Comparison of ENCODE assay signal across 18 cellular contexts in genomic region chr11:57674251-57674650, GRCh38. TPM values are rescaled to one million over a fixed set of nuclear protein-coding genes. Genes with fewer than 3 reads are reported as not detected.
DNase-seq lines count a peak whose midpoint lies in the region; ATAC-seq and TF ChIP-seq lines count a peak whose summit lies in the region.
"Had no signal": no experiment of that assay in that cellular context is flagged by ENCODE, and none has a peak within 500 bp of the region (broad histone marks: within the 10 kb centered on the region; RNA-seq: fewer than 3 reads in every experiment).

No MANE protein-coding gene starts in this region.

- H3K4me1 ChIP-seq in CD8-positive, alpha-beta memory T cell (ENCODE audit: insufficient read depth, low read length), result peaks cover 65% of the 10 kb centered on the region
- peaks cover 19% of the 10 kb centered on the region for H3K4me1 ChIP-seq in endodermal cell (ENCODE audit: control insufficient read depth, insufficient read depth, low read length)
- peaks cover 9% of the 10 kb centered on the region for H3K4me1 ChIP-seq in prostate gland (replicated peaks)
- peaks cover 2 to 42% (median 13%) of the 10 kb centered on the region in 12 donors for H3K4me1 ChIP-seq in heart left ventricle

- no peaks in the 10 kb centered on the region for H3K9me3 ChIP-seq in CD8-positive, alpha-beta memory T cell (ENCODE audit: low read length)
- H3K9me3 ChIP-seq in endodermal cell (ENCODE audit: control insufficient read depth, low read length) (no peaks in the 10 kb centered on the region), prostate gland (no peaks in the 10 kb centered on the region), heart left ventricle (no peaks in the 10 kb centered on the region)

- TF ChIP-seq CTCF in HFFc6 (IDR thresholded peaks at IDR 0.05), result no peak
- TF ChIP-seq CTCF in endodermal cell (conservative IDR thresholded peaks at IDR 0.05), result no peak
- no peak for TF ChIP-seq CTCF in prostate gland (IDR thresholded peaks at IDR 0.05)
- no peak for TF ChIP-seq CTCF in heart left ventricle (IDR thresholded peaks at IDR 0.05)

- intact Hi-C loops in prostate gland (cut with DNase I), result no loop called here
- intact Hi-C loops in heart left ventricle (cut with DNase I), result no loop called here

- H3K4me1 Mint-ChIP-seq in CD8-positive, alpha-beta memory T cell, result peaks cover 63 to 90% (median 80%) of the 10 kb centered on the region in 3 donors
- peaks cover 28% of the 10 kb centered on the region for H3K4me1 Mint-ChIP-seq in HFFc6 (ENCODE audit: low read depth)
- H3K4me1 Mint-ChIP-seq in endodermal cell, result peaks cover 54% of the 10 kb centered on the region

- no peak overlapping the region for H3K9ac ChIP-seq in endodermal cell (ENCODE audit: extremely low read depth, low read length, poor library complexity, severe bottlenecking)

- H3K27ac Mint-ChIP-seq in CD8-positive, alpha-beta memory T cell, result peak overlapping the region in 6 of 8 donors; percentile 44 to 83 (median 69)
- peak overlapping the region; percentile 29 for H3K27ac Mint-ChIP-seq in HFFc6
- peak overlapping the region; percentile 68 for H3K27ac Mint-ChIP-seq in endodermal cell

- peaks cover 7 to 67% (median 22%) of the 10 kb centered on the region in 3 donors for H3K36me3 Mint-ChIP-seq in CD8-positive, alpha-beta memory T cell
- H3K36me3 Mint-ChIP-seq in HFFc6 (ENCODE audit: low read depth) (peaks cover 15% of the 10 kb centered on the region), endodermal cell (ENCODE audit: low read depth) (peaks cover 47% of the 10 kb centered on the region)

- H3K27ac ChIP-seq in CD8-positive, alpha-beta memory T cell (ENCODE audit: low read depth, low read length), result no peak overlapping the region
- no peak overlapping the region for H3K27ac ChIP-seq in endodermal cell (ENCODE audit: low read depth, low read length)
- peak overlapping the region; percentile 64 to 82 for H3K27ac ChIP-seq in prostate gland
- no peak overlapping the region for H3K27ac ChIP-seq in heart left ventricle
- H3K27ac ChIP-seq: brain microvascular endothelial cell had no signal

- H3K36me3 ChIP-seq in CD8-positive, alpha-beta memory T cell (ENCODE audit: insufficient read depth, low read length), result peaks cover 47% of the 10 kb centered on the region
- H3K36me3 ChIP-seq in endodermal cell (ENCODE audit: control insufficient read depth, insufficient read depth, low read length) (peaks cover 46% of the 10 kb centered on the region), prostate gland (peaks cover 0 to 4% of the 10 kb centered on the region in 2 donors), heart left ventricle (peaks cover 0 to 75% (median 62%) of the 10 kb centered on the region in 9 donors)

- DNase-seq in CD8-positive, alpha-beta memory T cell, result no peak
- DNase-seq in HFFc6 (no peak), endodermal cell (no peak), prostate gland (ENCODE audit: low spot score) (no peak), HK-2 (ENCODE audit: unreplicated experiment) (no peak), NCI-H146 (lab: John Stamatoyannopoulos, UW) (no peak), heart left ventricle (no peak)
- DNase-seq: activated naive CD4-positive, alpha-beta T cell; brain microvascular endothelial cell; C1 segment of cervical spinal cord; EL; H7; left ventricle myocardium superior; naive B cell; NCI-H2081; NCI-H774; retina had no signal

- peak overlapping the region in 2 of 7 donors; percentile 1 to 32 for H3K4me3 Mint-ChIP-seq in CD8-positive, alpha-beta memory T cell
- H3K4me3 Mint-ChIP-seq in HFFc6 (no peak overlapping the region), endodermal cell (no peak overlapping the region)

- ATAC-seq in heart left ventricle, result no peak
- ATAC-seq: left ventricle myocardium superior, SK-N-SH treated with all-trans-retinoic acid at 6 μM for 48 hours had no signal

- H3K9me3 Mint-ChIP-seq in CD8-positive, alpha-beta memory T cell, result no peaks in the 10 kb centered on the region
- H3K9me3 Mint-ChIP-seq in HFFc6 (no peaks in the 10 kb centered on the region), endodermal cell (no peaks in the 10 kb centered on the region)
- H3K9me3 Mint-ChIP-seq: naive B cell had no signal

- H3K27me3 ChIP-seq in CD8-positive, alpha-beta memory T cell (ENCODE audit: insufficient read depth, low read length, poor library complexity, severe bottlenecking), result no peaks in the 10 kb centered on the region
- H3K27me3 ChIP-seq in endodermal cell (ENCODE audit: control insufficient read depth, insufficient read depth, low read length, poor library complexity, severe bottlenecking) (no peaks in the 10 kb centered on the region), prostate gland (replicated peaks; ENCODE audit: insufficient read depth) (no peaks in the 10 kb centered on the region), heart left ventricle (no peaks in the 10 kb centered on the region)
- H3K27me3 ChIP-seq: brain microvascular endothelial cell had no signal

- H3K27me3 Mint-ChIP-seq in CD8-positive, alpha-beta memory T cell, result no peaks in the 10 kb centered on the region
- H3K27me3 Mint-ChIP-seq in HFFc6 (ENCODE audit: insufficient read depth), result no peaks in the 10 kb centered on the region; the same call in 1 of the 2 replicates
- H3K27me3 Mint-ChIP-seq in endodermal cell (ENCODE audit: insufficient read depth), result no peaks in the 10 kb centered on the region
- H3K27me3 Mint-ChIP-seq: naive B cell had no signal

- POLR2A ChIA-PET in CD8-positive, alpha-beta memory T cell (lab: Charles Lee), result no interaction called here

- TF ChIP-seq POLR2A in prostate gland (IDR thresholded peaks at IDR 0.05), result no peak
- no peak for TF ChIP-seq POLR2A in heart left ventricle (IDR thresholded peaks at IDR 0.05)

- CTCF ChIA-PET in CD8-positive, alpha-beta memory T cell (lab: Charles Lee), result interaction anchor here (3.1 kb wide), 1 partner anchor 106 kb away, joined by 9 read pairs; the partner anchor contains the start of gene UBE2L6

- H3K4me3 ChIP-seq in CD8-positive, alpha-beta memory T cell (ENCODE audit: low read length), result no peak overlapping the region
- H3K4me3 ChIP-seq in endodermal cell (ENCODE audit: low read length) (peak overlapping the region; percentile 67), prostate gland (no peak overlapping the region), heart left ventricle (no peak overlapping the region)

RNA-seq across cellular contexts. Expression of gene ZDHHC5, which starts 6.3 kb away (rescaled TPM):
- total RNA-seq in CD8-positive, alpha-beta memory T cell, result 10 to 100 TPM; 83.9 to 89.0 TPM
- 45.1 TPM for polyA plus RNA-seq in CD8-positive, alpha-beta memory T cell
- 10 to 100 TPM; 67.5 to 82.1 (median 74.1) TPM for total RNA-seq in HFFc6 (2021; fragmentation: NEBNext Ultra II Directional; extraction: Animal tissue kit (Norgen Biotek cat#: 25700))
- total RNA-seq in endodermal cell (10 to 100 TPM; 70.7 to 77.1 TPM), prostate gland (10 to 100 TPM; 65.4 to 69.9 TPM), heart left ventricle (10 to 100 TPM; 32.5 to 63.6 (median 45.7) TPM)
- 30.5 TPM for polyA plus RNA-seq in endodermal cell (2013, experiment 1 of 2)
- polyA plus RNA-seq in endodermal cell (2013, experiment 2 of 2), result 31.6 TPM
- polyA plus RNA-seq in heart left ventricle, result 10 to 100 TPM; 21.9 to 50.3 TPM

RNA-seq across cellular contexts. Expression of gene CLP1, which starts 16.7 kb away (rescaled TPM):
- total RNA-seq in CD8-positive, alpha-beta memory T cell, result 10 to 100 TPM; 22.4 to 23.4 TPM
- polyA plus RNA-seq in CD8-positive, alpha-beta memory T cell, result 8.2 TPM
- 10 to 100 TPM; 13.0 to 17.1 (median 15.6) TPM for total RNA-seq in HFFc6 (2021; fragmentation: NEBNext Ultra II Directional; extraction: Animal tissue kit (Norgen Biotek cat#: 25700))
- total RNA-seq in endodermal cell, result 10 to 100 TPM; 23.7 to 25.2 TPM
- 17.7 TPM for polyA plus RNA-seq in endodermal cell (2013, experiment 1 of 2)
- polyA plus RNA-seq in endodermal cell (2013, experiment 2 of 2), result 15.0 TPM
- total RNA-seq in prostate gland, result 10 to 100 TPM in 1 of 2 donors, 1 to 10 TPM in 1; 9.3 to 11.0 TPM
- 10 to 100 TPM in 2 of 9 donors, 1 to 10 TPM in 7; 5.5 to 11.6 (median 8.2) TPM for total RNA-seq in heart left ventricle
- 10 to 100 TPM in 1 of 2 donors, 1 to 10 TPM in 1; 3.0 to 11.9 TPM for polyA plus RNA-seq in heart left ventricle

RNA-seq across cellular contexts. Expression of gene YPEL4, which starts 24.5 kb away (rescaled TPM):
- 1 to 10 TPM; 1.0 to 1.7 TPM for total RNA-seq in CD8-positive, alpha-beta memory T cell
- 0.37 TPM for polyA plus RNA-seq in CD8-positive, alpha-beta memory T cell
- total RNA-seq in HFFc6 (2021; fragmentation: NEBNext Ultra II Directional; extraction: Animal tissue kit (Norgen Biotek cat#: 25700)), result under 1 TPM in 5 of 6 experiments, not detected in 1; 0.14 to 0.48 (median 0.28) TPM
- total RNA-seq in endodermal cell (not detected), prostate gland (1 to 10 TPM in 1 of 2 donors, under 1 TPM in 1; 0.46 to 3.6 TPM), heart left ventricle (1 to 10 TPM in 2 of 9 donors, under 1 TPM in 7; 0.16 to 2.2 (median 0.67) TPM)
- 2.8 TPM for polyA plus RNA-seq in endodermal cell (2013, experiment 1 of 2)
- 2.0 TPM for polyA plus RNA-seq in endodermal cell (2013, experiment 2 of 2)
- polyA plus RNA-seq in heart left ventricle, result 1 to 10 TPM in 1 of 2 donors, under 1 TPM in 1; 0.28 to 1.2 TPM
- total RNA-seq: H7 had no signal

RNA-seq across cellular contexts. Expression of gene MED19, which starts 37.8 kb away (rescaled TPM):
- total RNA-seq in CD8-positive, alpha-beta memory T cell, result 10 to 100 TPM; 16.8 to 18.4 TPM
- 19.7 TPM for polyA plus RNA-seq in CD8-positive, alpha-beta memory T cell
- 10 to 100 TPM; 19.1 to 22.4 (median 21.8) TPM for total RNA-seq in HFFc6 (2021; fragmentation: NEBNext Ultra II Directional; extraction: Animal tissue kit (Norgen Biotek cat#: 25700))
- total RNA-seq in endodermal cell (10 to 100 TPM; 18.5 TPM), prostate gland (10 to 100 TPM; 14.8 to 39.4 TPM), heart left ventricle (10 to 100 TPM in 2 of 9 donors, 1 to 10 TPM in 7; 6.0 to 12.4 (median 6.9) TPM)
- polyA plus RNA-seq in endodermal cell (2013, experiment 1 of 2), result 30.2 TPM
- 28.0 TPM for polyA plus RNA-seq in endodermal cell (2013, experiment 2 of 2)
- polyA plus RNA-seq in heart left ventricle, result 10 to 100 TPM in 1 of 2 donors, 1 to 10 TPM in 1; 6.1 to 19.8 TPM

RNA-seq across cellular contexts. Expression of gene TMX2, which starts 38.1 kb away (rescaled TPM):
- 100 to 1,000 TPM; 129 to 131 TPM for total RNA-seq in CD8-positive, alpha-beta memory T cell
- polyA plus RNA-seq in CD8-positive, alpha-beta memory T cell, result 89.9 TPM
- total RNA-seq in HFFc6 (2021; fragmentation: NEBNext Ultra II Directional; extraction: Animal tissue kit (Norgen Biotek cat#: 25700)), result 100 to 1,000 TPM in 2 of 6 experiments, 10 to 100 TPM in 4; 89.9 to 113 (median 97.2) TPM
- total RNA-seq in endodermal cell, result 10 to 100 TPM; 67.6 to 79.2 TPM
- 72.3 TPM for polyA plus RNA-seq in endodermal cell (2013, experiment 1 of 2)
- 62.6 TPM for polyA plus RNA-seq in endodermal cell (2013, experiment 2 of 2)
- total RNA-seq in prostate gland, result 10 to 100 TPM; 80.8 to 84.4 TPM
- total RNA-seq in heart left ventricle, result 10 to 100 TPM; 46.7 to 78.2 (median 65.8) TPM
- polyA plus RNA-seq in heart left ventricle, result 100 to 1,000 TPM in 1 of 2 donors, 10 to 100 TPM in 1; 53.6 to 165 TPM

Comparison
In these comparisons a context has a peak if more than half of its experiments do, and no peak if none do; other contexts are left out.
1. H3K27ac ChIP-seq: peak in prostate gland (2 of 2); none in CD8-positive, alpha-beta memory T cell (single experiment), endodermal cell (single experiment) and heart left ventricle (0 of 12).
2. Peak in every context shown above with its lines, with median percentiles within 50 percentile points of each other: H3K27ac Mint-ChIP-seq.